In genomic region chr2:230643576-230644291, GRCh38 we compare ENCODE assay signal across 1 cellular context.
TF ChIP-seq lines count a peak whose summit lies in the region.

No MANE protein-coding gene starts in this region.

TF ChIP-seq in GM12878, 131 proteins besides CTCF, POLR2A, EP300 and RAD21 (continued from another document and continues in another):
- 0 out of 2 replicates have a peak, but pooled peaks have one; percentile 11 for TF ChIP-seq SMC3 (IDR thresholded peaks at IDR 0.05; ENCODE audit: borderline replicate concordance, low read length)
- no peak for TF ChIP-seq ZNF622 (IDR thresholded peaks at IDR 0.05)
- TF ChIP-seq ZNF384 (IDR thresholded peaks at IDR 0.05; ENCODE audit: borderline replicate concordance, low read depth, low read length) = 0 out of 2 replicates have a peak, but pooled peaks have one; percentile 21
- TF ChIP-seq, protein P1, sequence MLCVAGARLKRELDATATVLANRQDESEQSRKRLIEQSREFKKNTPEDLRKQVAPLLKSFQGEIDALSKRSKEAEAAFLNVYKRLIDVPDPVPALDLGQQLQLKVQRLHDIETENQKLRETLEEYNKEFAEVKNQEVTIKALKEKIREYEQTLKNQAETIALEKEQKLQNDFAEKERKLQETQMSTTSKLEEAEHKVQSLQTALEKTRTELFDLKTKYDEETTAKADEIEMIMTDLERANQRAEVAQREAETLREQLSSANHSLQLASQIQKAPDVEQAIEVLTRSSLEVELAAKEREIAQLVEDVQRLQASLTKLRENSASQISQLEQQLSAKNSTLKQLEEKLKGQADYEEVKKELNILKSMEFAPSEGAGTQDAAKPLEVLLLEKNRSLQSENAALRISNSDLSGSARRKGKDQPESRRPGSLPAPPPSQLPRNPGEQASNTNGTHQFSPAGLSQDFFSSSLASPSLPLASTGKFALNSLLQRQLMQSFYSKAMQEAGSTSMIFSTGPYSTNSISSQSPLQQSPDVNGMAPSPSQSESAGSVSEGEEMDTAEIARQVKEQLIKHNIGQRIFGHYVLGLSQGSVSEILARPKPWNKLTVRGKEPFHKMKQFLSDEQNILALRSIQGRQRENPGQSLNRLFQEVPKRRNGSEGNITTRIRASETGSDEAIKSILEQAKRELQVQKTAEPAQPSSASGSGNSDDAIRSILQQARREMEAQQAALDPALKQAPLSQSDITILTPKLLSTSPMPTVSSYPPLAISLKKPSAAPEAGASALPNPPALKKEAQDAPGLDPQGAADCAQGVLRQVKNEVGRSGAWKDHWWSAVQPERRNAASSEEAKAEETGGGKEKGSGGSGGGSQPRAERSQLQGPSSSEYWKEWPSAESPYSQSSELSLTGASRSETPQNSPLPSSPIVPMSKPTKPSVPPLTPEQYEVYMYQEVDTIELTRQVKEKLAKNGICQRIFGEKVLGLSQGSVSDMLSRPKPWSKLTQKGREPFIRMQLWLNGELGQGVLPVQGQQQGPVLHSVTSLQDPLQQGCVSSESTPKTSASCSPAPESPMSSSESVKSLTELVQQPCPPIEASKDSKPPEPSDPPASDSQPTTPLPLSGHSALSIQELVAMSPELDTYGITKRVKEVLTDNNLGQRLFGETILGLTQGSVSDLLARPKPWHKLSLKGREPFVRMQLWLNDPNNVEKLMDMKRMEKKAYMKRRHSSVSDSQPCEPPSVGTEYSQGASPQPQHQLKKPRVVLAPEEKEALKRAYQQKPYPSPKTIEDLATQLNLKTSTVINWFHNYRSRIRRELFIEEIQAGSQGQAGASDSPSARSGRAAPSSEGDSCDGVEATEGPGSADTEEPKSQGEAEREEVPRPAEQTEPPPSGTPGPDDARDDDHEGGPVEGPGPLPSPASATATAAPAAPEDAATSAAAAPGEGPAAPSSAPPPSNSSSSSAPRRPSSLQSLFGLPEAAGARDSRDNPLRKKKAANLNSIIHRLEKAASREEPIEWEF (IDR thresholded peaks at IDR 0.05; ENCODE audit: insufficient replicate concordance, low read depth, low read length) = peak; percentile 50
- peak; percentile 64; the same call in 1 of the 2 replicates for TF ChIP-seq RELB (IDR thresholded peaks at IDR 0.05; ENCODE audit: low read depth)
- no peak for TF ChIP-seq RCOR1 (conservative IDR thresholded peaks at IDR 0.05; ENCODE audit: low read depth, low read length)
- TF ChIP-seq, protein P2, sequence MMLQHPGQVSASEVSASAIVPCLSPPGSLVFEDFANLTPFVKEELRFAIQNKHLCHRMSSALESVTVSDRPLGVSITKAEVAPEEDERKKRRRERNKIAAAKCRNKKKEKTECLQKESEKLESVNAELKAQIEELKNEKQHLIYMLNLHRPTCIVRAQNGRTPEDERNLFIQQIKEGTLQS (IDR thresholded peaks at IDR 0.05; ENCODE audit: borderline replicate concordance, extremely low read depth, low read depth, low read length) = no peak
- no peak for TF ChIP-seq RB1 (IDR thresholded peaks at IDR 0.05; ENCODE audit: borderline replicate concordance)
- no peak for TF ChIP-seq FOS (IDR thresholded peaks at IDR 0.05; ENCODE audit: borderline replicate concordance, extremely low read depth, insufficient read length)
- no peak; the same call in 1 of the 2 replicates for TF ChIP-seq TARDBP (IDR thresholded peaks at IDR 0.05; ENCODE audit: borderline replicate concordance)
- TF ChIP-seq ZBED1 (IDR thresholded peaks at IDR 0.05; ENCODE audit: borderline replicate concordance) = no peak
- TF ChIP-seq, protein P3, sequence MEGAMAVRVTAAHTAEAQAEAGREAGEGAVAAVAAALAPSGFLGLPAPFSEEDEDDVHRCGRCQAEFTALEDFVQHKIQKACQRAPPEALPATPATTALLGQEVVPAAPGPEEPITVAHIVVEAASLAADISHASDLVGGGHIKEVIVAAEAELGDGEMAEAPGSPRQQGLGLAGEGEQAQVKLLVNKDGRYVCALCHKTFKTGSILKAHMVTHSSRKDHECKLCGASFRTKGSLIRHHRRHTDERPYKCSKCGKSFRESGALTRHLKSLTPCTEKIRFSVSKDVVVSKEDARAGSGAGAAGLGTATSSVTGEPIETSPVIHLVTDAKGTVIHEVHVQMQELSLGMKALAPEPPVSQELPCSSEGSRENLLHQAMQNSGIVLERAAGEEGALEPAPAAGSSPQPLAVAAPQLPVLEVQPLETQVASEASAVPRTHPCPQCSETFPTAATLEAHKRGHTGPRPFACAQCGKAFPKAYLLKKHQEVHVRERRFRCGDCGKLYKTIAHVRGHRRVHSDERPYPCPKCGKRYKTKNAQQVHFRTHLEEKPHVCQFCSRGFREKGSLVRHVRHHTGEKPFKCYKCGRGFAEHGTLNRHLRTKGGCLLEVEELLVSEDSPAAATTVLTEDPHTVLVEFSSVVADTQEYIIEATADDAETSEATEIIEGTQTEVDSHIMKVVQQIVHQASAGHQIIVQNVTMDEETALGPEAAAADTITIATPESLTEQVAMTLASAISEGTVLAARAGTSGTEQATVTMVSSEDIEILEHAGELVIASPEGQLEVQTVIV (IDR thresholded peaks at IDR 0.05; ENCODE audit: borderline replicate concordance, partially characterized antibody) = no peak
- TF ChIP-seq REST (IDR thresholded peaks at IDR 0.05; ENCODE audit: low read depth, low read length) = no peak
- TF ChIP-seq NFXL1 (IDR thresholded peaks at IDR 0.05; ENCODE audit: borderline replicate concordance) = no peak
- TF ChIP-seq BRCA1 (IDR thresholded peaks at IDR 0.05; ENCODE audit: low read depth, low read length) = no peak
- no peak for TF ChIP-seq CHD2 (IDR thresholded peaks at IDR 0.05; ENCODE audit: borderline replicate concordance, low read depth, low read length)
- TF ChIP-seq ATF7 (IDR thresholded peaks at IDR 0.05; ENCODE audit: low read depth) = peak; percentile 84
- TF ChIP-seq SP1 (IDR thresholded peaks at IDR 0.05; ENCODE audit: low read depth, low read length) = no peak
- no peak for TF ChIP-seq IRF4 (IDR thresholded peaks at IDR 0.05; ENCODE audit: low read depth, low read length)
- TF ChIP-seq KAT2A (conservative IDR thresholded peaks at IDR 0.05; ENCODE audit: control insufficient read depth, low read depth, low read length) = no peak
- peak; percentile 73 to 74 for TF ChIP-seq IKZF2 (IDR thresholded peaks at IDR 0.05)
- TF ChIP-seq, protein P4, sequence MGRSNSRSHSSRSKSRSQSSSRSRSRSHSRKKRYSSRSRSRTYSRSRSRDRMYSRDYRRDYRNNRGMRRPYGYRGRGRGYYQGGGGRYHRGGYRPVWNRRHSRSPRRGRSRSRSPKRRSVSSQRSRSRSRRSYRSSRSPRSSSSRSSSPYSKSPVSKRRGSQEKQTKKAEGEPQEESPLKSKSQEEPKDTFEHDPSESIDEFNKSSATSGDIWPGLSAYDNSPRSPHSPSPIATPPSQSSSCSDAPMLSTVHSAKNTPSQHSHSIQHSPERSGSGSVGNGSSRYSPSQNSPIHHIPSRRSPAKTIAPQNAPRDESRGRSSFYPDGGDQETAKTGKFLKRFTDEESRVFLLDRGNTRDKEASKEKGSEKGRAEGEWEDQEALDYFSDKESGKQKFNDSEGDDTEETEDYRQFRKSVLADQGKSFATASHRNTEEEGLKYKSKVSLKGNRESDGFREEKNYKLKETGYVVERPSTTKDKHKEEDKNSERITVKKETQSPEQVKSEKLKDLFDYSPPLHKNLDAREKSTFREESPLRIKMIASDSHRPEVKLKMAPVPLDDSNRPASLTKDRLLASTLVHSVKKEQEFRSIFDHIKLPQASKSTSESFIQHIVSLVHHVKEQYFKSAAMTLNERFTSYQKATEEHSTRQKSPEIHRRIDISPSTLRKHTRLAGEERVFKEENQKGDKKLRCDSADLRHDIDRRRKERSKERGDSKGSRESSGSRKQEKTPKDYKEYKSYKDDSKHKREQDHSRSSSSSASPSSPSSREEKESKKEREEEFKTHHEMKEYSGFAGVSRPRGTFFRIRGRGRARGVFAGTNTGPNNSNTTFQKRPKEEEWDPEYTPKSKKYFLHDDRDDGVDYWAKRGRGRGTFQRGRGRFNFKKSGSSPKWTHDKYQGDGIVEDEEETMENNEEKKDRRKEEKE (IDR thresholded peaks at IDR 0.05) = no peak
- no peak for TF ChIP-seq MYB (IDR thresholded peaks at IDR 0.05; ENCODE audit: borderline replicate concordance, low read depth, low read length)
- no peak for TF ChIP-seq STAT3 (IDR thresholded peaks at IDR 0.05; ENCODE audit: low read depth, low read length)
- no peak for TF ChIP-seq ZNF24 (IDR thresholded peaks at IDR 0.05)
- TF ChIP-seq ZBTB11 (CRISPR knock-in tag; IDR thresholded peaks at IDR 0.05) = no peak
- no peak for TF ChIP-seq PML (IDR thresholded peaks at IDR 0.05; ENCODE audit: low read length)
- no peak for TF ChIP-seq RFX5 (IDR thresholded peaks at IDR 0.05; ENCODE audit: low read depth, low read length)
- no peak for TF ChIP-seq E2F4 (IDR thresholded peaks at IDR 0.05; ENCODE audit: low read depth, low read length)
- no peak for TF ChIP-seq ZNF217 (IDR thresholded peaks at IDR 0.05)
- peak; percentile 49 for TF ChIP-seq NR2C1 (IDR thresholded peaks at IDR 0.05)
- TF ChIP-seq SMAD5 (IDR thresholded peaks at IDR 0.05; ENCODE audit: low read depth) = no peak
